28 cellular contexts compared by ENCODE assay signal in the genomic region with DNA sequence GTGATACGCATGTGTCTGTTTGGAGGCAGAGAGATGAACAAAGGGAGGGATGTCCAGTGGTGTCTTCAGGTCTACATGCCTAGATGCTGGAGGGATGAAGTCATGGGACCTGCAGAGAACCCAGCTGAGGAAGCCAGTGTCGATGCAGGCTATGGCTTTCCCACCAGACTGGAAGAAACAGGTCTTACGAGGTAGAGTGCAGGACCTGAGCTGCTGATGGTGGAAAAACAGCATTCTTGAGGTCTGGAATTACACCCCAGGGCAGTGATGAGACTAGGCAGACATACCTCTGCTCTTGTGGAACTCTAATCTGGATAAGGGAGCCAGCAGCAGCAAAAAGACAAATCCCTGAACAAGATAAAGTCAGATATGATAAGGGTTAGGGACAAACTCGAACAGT. TPM values are rescaled to one million over a fixed set of nuclear protein-coding genes. Genes with fewer than 3 reads are reported as not detected.
DNase-seq lines count a peak whose midpoint lies in the region; FAIRE-seq and TF ChIP-seq lines count a peak whose summit lies in the region.
"Had no signal": no experiment of that assay in that cellular context is flagged by ENCODE, and none has a peak within 500 bp of the region (broad histone marks: within the 10 kb centered on the region; RNA-seq: fewer than 3 reads in every experiment).

No MANE protein-coding gene starts in this region.

- H3K27me3 ChIP-seq in mesendoderm (ENCODE audit: insufficient read depth, low read length, poor library complexity), result no peaks in the 10 kb centered on the region
- H3K27me3 ChIP-seq: tibial artery had no signal

- H2BK120ac ChIP-seq in mesendoderm (ENCODE audit: low read depth, low read length), result no peak overlapping the region

- H3K79me1 ChIP-seq in mesendoderm (ENCODE audit: low read length), result no peaks in the 10 kb centered on the region

- H3K4me1 ChIP-seq in mesendoderm (ENCODE audit: control insufficient read depth, low read depth, low read length) (no peaks in the 10 kb centered on the region), kidney (ENCODE audit: control insufficient read depth in 1 of 2, insufficient read depth in 1 of 2, low read depth in 1 of 2, low read length in 2 of 2) (no peaks in the 10 kb centered on the region)
- H3K4me1 ChIP-seq: HAP-1, tibial artery had no signal

- peak; percentile 29 for DNase-seq in EH (ENCODE audit: low read depth)
- peak; percentile 66 for DNase-seq in M059J (ENCODE audit: low read depth)
- DNase-seq in epithelial cell of esophagus (ENCODE audit: low read depth), result peak; percentile 75
- DNase-seq in mesendoderm, result peak; percentile 91
- DNase-seq in nucleus accumbens (lab: John Stamatoyannopoulos, UW), result no peak
- DNase-seq in stimulated activated CD4-positive, alpha-beta T cell treated with anti-CD3 and anti-CD28 coated beads, Interleukin-12 subunit alpha, Interleukin-12 subunit beta, amount 100 ng/mL, for 4 hours, result no peak
- no peak for DNase-seq in dedifferentiated amniotic fluid mesenchymal stem cell (ENCODE audit: extremely low spot score)
- no peak for DNase-seq in kidney
- DNase-seq: activated CD4-positive, alpha-beta T cell treated with anti-CD3 and anti-CD28 coated beads for 1 hour; activated CD8-positive, alpha-beta T cell treated with anti-CD3 and anti-CD28 coated beads, Interleukin-2, amount 10 ng/mL, durations not matched to agents 7 days and 5 days; activated effector memory CD4-positive, alpha-beta T cell treated with anti-CD3 and anti-CD28 coated beads, Interleukin-2, amount 50 U/mL, for 16 hours; activated naive CD8-positive, alpha-beta T cell treated with anti-CD3 and anti-CD28 coated beads, Interleukin-2, amount 50 U/mL, for 24 hours; CD8-positive, alpha-beta memory T cell; effector CD4-positive, alpha-beta T cell; foreskin melanocyte; GF-D8; left ventricle myocardium superior; naive thymus-derived CD8-positive, alpha-beta T cell; NCI-H1417 treated with DMSO at 0.1 percent for 48 hours; NCI-H2081 treated with DMSO at 0.1 percent for 48 hours; NCI-H345; NCI-H748 treated with DMSO at 0.1 percent for 48 hours; stimulated activated CD8-positive, alpha-beta memory T cell treated with anti-CD3 and anti-CD28 coated beads, Interleukin-4, amount 100 ng/mL, for 48 hours; T-helper 2 cell; tibial artery had no signal

- no peak overlapping the region for H2BK5ac ChIP-seq in mesendoderm (ENCODE audit: low read length)

- no CpG with 5 or more reads among the region's 4 CpGs for WGBS in mesendoderm (ENCODE audit: extremely low coverage, insufficient coverage, low lambda C conversion rate)

- intact Hi-C loops in kidney (cut with DNase I), result no loop called here

- no peak overlapping the region for H2BK15ac ChIP-seq in mesendoderm (replicated peaks; ENCODE audit: low read depth)

- H2AK5ac ChIP-seq in mesendoderm (ENCODE audit: low read length), result no peak overlapping the region

- no peak overlapping the region for H4K8ac ChIP-seq in mesendoderm (ENCODE audit: low read depth, low read length)

- peaks cover 0 to 7% of the 10 kb centered on the region in 2 donors for H3K9me3 ChIP-seq in kidney (ENCODE audit: control insufficient read depth in 1 of 2, low read length in 2 of 2)

- H3K23ac ChIP-seq in mesendoderm (ENCODE audit: low read length), result no peak overlapping the region

- TF ChIP-seq CTCF in epithelial cell of esophagus (IDR thresholded peaks at IDR 0.05; ENCODE audit: insufficient read depth, low read depth, low read length, missing control alignments) (no peak), kidney (IDR thresholded peaks at IDR 0.05; ENCODE audit: borderline replicate concordance, extremely low read depth, insufficient read depth) (no peak)

- no peak overlapping the region for H3K4ac ChIP-seq in mesendoderm (ENCODE audit: low read depth, low read length)

- no peak for FAIRE-seq in kidney (lab: Jason Lieb, UNC)
- FAIRE-seq: GM19239 had no signal

- H4K5ac ChIP-seq in mesendoderm (ENCODE audit: low read length), result no peak overlapping the region

- H3K4me2 ChIP-seq in mesendoderm (ENCODE audit: low read length), result no peak overlapping the region
- H3K4me2 ChIP-seq: KMS-11 had no signal

- H3K4me3 ChIP-seq in epithelial cell of esophagus (ENCODE audit: low read length) (no peak overlapping the region), mesendoderm (ENCODE audit: low read length) (no peak overlapping the region), kidney (ENCODE audit: low read length in 2 of 2) (no peak overlapping the region)
- H3K4me3 ChIP-seq: HAP-1, tibial artery had no signal

- H3K27ac ChIP-seq in mesendoderm (ENCODE audit: low read depth, low read length) (no peak overlapping the region), kidney (ENCODE audit: low read depth in 2 of 2, low read length in 2 of 2) (no peak overlapping the region)
- H3K27ac ChIP-seq: KMS-11, tibial artery had no signal

- H3K18ac ChIP-seq in mesendoderm (ENCODE audit: low read length), result no peak overlapping the region

- H3K36me3 ChIP-seq in mesendoderm (ENCODE audit: control insufficient read depth, insufficient read depth, low read length) (no peaks in the 10 kb centered on the region), kidney (ENCODE audit: control insufficient read depth in 1 of 2, insufficient read depth in 2 of 2, low read length in 2 of 2) (no peaks in the 10 kb centered on the region)
- H3K36me3 ChIP-seq: HAP-1, tibial artery had no signal

- no peaks in the 10 kb centered on the region for H3K79me2 ChIP-seq in mesendoderm (ENCODE audit: control insufficient read depth, insufficient read depth, low read length)

- H3K56ac ChIP-seq in mesendoderm (ENCODE audit: low read length), result no peak overlapping the region

- no peak overlapping the region for H3K9ac ChIP-seq in mesendoderm (ENCODE audit: low read length)
- no peak overlapping the region for H3K9ac ChIP-seq in kidney (ENCODE audit: low read length in 2 of 2)
- H3K9ac ChIP-seq: KMS-11 had no signal

RNA-seq across cellular contexts. Expression of a gene that starts 37.4 kb away (rescaled TPM):
- total RNA-seq in M059J (2014; rRNA removed; shearing (Covaris generic)), result 0.86 and 3.5 TPM in 2 replicates
- polyA plus RNA-seq in mesendoderm (2013, experiment 1 of 2), result 1.5 TPM
- polyA plus RNA-seq in mesendoderm (2013, experiment 2 of 2), result 1.6 TPM
- total RNA-seq in kidney, result 12.6 TPM
- polyA plus RNA-seq in kidney (ENCODE audit: insufficient read depth, low read depth, low replicate concordance), result 5.0 TPM

RNA-seq across cellular contexts. Expression of a gene that starts 37.7 kb away (rescaled TPM):
- total RNA-seq in M059J (2014; rRNA removed; shearing (Covaris generic)), result 0.20 and 2.6 TPM in 2 replicates
- polyA plus RNA-seq in mesendoderm (2013, experiment 1 of 2), result 0.15 TPM
- polyA plus RNA-seq in mesendoderm (2013, experiment 2 of 2), result 0.17 TPM
- 3.6 TPM for total RNA-seq in kidney
- 0.82 TPM for polyA plus RNA-seq in kidney (ENCODE audit: insufficient read depth, low read depth, low replicate concordance)
- total RNA-seq: left ventricle myocardium superior had no signal

Comparison
In these comparisons a context has a peak if more than half of its experiments do, and no peak if none do; other contexts are left out.
1. DNase-seq: peak in EH (single experiment), M059J (single experiment), epithelial cell of esophagus (single experiment) and mesendoderm (single experiment); none in nucleus accumbens (0 of 56), stimulated activated CD4-positive, alpha-beta T cell treated with anti-CD3 and anti-CD28 coated beads, Interleukin-12 subunit alpha, Interleukin-12 subunit beta, amount 100 ng/mL, for 4 hours (single experiment), dedifferentiated amniotic fluid mesenchymal stem cell (single experiment) and kidney (single experiment).